Comparison of ENCODE assay signal across 10 cellular contexts in the genomic region with DNA sequence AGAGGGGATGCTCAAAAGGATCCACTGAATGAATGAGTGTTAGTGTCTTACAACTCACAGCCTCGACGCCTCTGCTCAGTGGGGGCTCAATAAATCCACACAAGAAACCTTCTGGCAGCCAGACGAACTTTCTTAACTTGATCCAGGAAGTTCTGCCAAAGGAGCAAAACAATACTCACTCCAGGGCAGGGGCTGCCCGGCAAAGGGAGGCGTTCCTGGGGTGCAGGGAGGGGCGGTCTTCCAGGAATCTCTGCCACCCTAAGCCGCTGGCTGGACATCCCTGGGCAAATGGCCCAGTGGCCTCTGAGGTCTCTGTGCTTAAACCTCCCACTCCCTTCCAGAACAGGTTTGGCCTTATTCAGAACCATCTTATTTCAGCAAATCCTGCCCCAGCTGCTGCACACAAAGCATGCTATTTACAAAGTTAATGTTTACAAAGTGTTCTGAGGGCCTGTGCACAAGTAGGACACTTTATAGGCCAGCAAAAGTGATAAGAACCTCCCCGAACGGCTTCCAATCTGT. TPM values are rescaled to one million over a fixed set of nuclear protein-coding genes. Genes with fewer than 3 reads are reported as not detected.
DNase-seq lines count a peak whose midpoint lies in the region; ATAC-seq and TF ChIP-seq lines count a peak whose summit lies in the region.
"Had no signal": no experiment of that assay in that cellular context is flagged by ENCODE, and none has a peak within 500 bp of the region (broad histone marks: within the 10 kb centered on the region; RNA-seq: fewer than 3 reads in every experiment).

No MANE protein-coding gene starts in this region.

- no peaks in the 10 kb centered on the region for H3K9me3 ChIP-seq in mucosa of rectum (ENCODE audit: control insufficient read depth in 2 of 2, low read length in 2 of 2)
- no peaks in the 10 kb centered on the region for H3K9me3 ChIP-seq in thyroid gland
- H3K9me3 ChIP-seq: A549 had no signal

- ATAC-seq in esophagus mucosa (peak; percentile 69), HG02678 (IDR thresholded peaks at IDR 0.05; ENCODE audit: unreplicated experiment) (no peak)

- H3K4me1 ChIP-seq in mucosa of rectum (ENCODE audit: control insufficient read depth in 2 of 2, insufficient read depth in 2 of 2, low read length in 2 of 2) (peaks cover 12 to 17% of the 10 kb centered on the region in 2 donors), thyroid gland (peaks cover 26 to 31% of the 10 kb centered on the region in 2 donors)

- 26 to 34% methylated on average over 7 to 9 of the region's 9 CpGs for WGBS in thyroid gland, 2 donors

- DNase-seq in SIG-M5 treated with dmso at 0.1 percent for 504 hours (lab: John Stamatoyannopoulos, UW; ENCODE audit: unreplicated experiment), result peak; percentile 36
- DNase-seq in SIG-M5 (lab: John Stamatoyannopoulos, UW), result no peak
- peak; percentile 69 to 83 for DNase-seq in thyroid gland
- no peak for DNase-seq in NCI-H2107 treated with DMSO at 0.1 percent for 48 hours (lab: John Stamatoyannopoulos, UW; ENCODE audit: unreplicated experiment)
- no peak for DNase-seq in GDM1 (lab: John Stamatoyannopoulos, UW)
- DNase-seq: activated CD8-positive, alpha-beta memory T cell treated with anti-CD3 and anti-CD28 coated beads, Interleukin-2, amount 50 U/mL, for 48 hours had no signal

- no peak for TF ChIP-seq CTCF in thyroid gland (IDR thresholded peaks at IDR 0.05)

- H3K27ac ChIP-seq in mucosa of rectum (ENCODE audit: low read depth in 2 of 2, low read length in 2 of 2), result peak overlapping the region; percentile 52 to 61
- peak overlapping the region; percentile 55 to 61 (median 61) for H3K27ac ChIP-seq in thyroid gland

- intact Hi-C loops in thyroid gland (cut with DNase I), result loop anchor here (10.0 kb wide), 1 partner anchor 47 kb away; no protein-coding TSS in a partner anchor

- H3K27me3 ChIP-seq in mucosa of rectum (ENCODE audit: control insufficient read depth in 2 of 2, insufficient read depth in 2 of 2, low read length in 2 of 2) (no peaks in the 10 kb centered on the region), thyroid gland (no peaks in the 10 kb centered on the region)

- TF ChIP-seq POLR2A in thyroid gland (IDR thresholded peaks at IDR 0.05), result no peak

- peak overlapping the region in 1 of 2 donors; percentile 19 for H3K9ac ChIP-seq in mucosa of rectum (ENCODE audit: low read depth in 1 of 2, low read length in 2 of 2)

- no peak overlapping the region for H3K4me3 ChIP-seq in mucosa of rectum (ENCODE audit: low read length in 2 of 2)
- H3K4me3 ChIP-seq in thyroid gland (replicated peaks in 1 of 3), result no peak overlapping the region
- H3K4me3 ChIP-seq: A549 had no signal

- H3K36me3 ChIP-seq in mucosa of rectum (ENCODE audit: control insufficient read depth in 2 of 2, insufficient read depth in 2 of 2, low read length in 2 of 2) (no peaks in the 10 kb centered on the region), thyroid gland (no peaks in the 10 kb centered on the region)

RNA-seq across cellular contexts. Expression of a gene that starts 33.0 kb away (rescaled TPM):
- total RNA-seq in esophagus mucosa (2.3 TPM), thyroid gland (1 to 10 TPM in 1 of 4 donors, not detected in 3; 1.6 TPM)

Comparison
In these comparisons a context has a peak if more than half of its experiments do, and no peak if none do; other contexts are left out.
1. DNase-seq: peak in SIG-M5 treated with dmso at 0.1 percent for 504 hours (single experiment) and thyroid gland (2 of 2); none in SIG-M5 (single experiment), NCI-H2107 treated with DMSO at 0.1 percent for 48 hours (single experiment) and GDM1 (single experiment).